23 cellular contexts compared by ENCODE assay signal in the genomic region with DNA sequence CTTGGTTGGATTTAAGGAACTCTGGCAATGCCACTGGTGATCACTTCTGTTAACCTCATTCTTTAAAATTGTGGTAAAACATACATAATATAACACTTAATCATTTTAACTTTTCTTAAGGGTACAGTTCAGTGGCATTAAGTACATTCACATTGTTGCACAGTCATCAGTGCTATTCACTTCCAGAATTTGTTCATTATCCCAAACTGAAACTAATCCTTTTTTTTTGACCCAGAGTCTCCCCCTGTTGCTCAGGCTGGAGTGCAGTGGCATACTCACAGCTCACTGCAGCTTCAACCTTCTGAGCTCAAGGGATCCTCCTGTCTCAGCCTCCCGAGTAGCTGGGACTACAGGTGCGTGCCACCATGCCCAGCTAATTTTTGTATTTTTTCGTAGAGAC. TPM values are rescaled to one million over a fixed set of nuclear protein-coding genes. Genes with fewer than 3 reads are reported as not detected.
A peak's percentile ranks its signal among the peaks of the same experiment; 100 is the strongest.
DNase-seq lines count a peak whose midpoint lies in the region; ATAC-seq, FAIRE-seq and TF ChIP-seq lines count a peak whose summit lies in the region.
"Had no signal": no experiment of that assay in that cellular context is flagged by ENCODE, and none has a peak within 500 bp of the region (broad histone marks: within the 10 kb centered on the region; RNA-seq: fewer than 3 reads in every experiment).

No MANE protein-coding gene starts in this region.

- WGBS in K562 (ENCODE audit: insufficient coverage, low coverage, missing lambda C conversion rate) = 12% methylated on average over 3 of the region's 3 CpGs

- H3K4me1 ChIP-seq in K562 (replicated peaks in 1 of 2; ENCODE audit: control insufficient read depth in 2 of 2, insufficient read depth in 2 of 2, low read length in 2 of 2) (no peaks in the 10 kb centered on the region; a peak in 1 of 5 replicates), osteoblast (ENCODE audit: insufficient read depth, low read length) (peaks cover 21% of the 10 kb centered on the region)
- H3K4me1 ChIP-seq: left ventricle myocardium inferior, testis had no signal

- H3K79me2 ChIP-seq in K562 (ENCODE audit: control insufficient read depth, insufficient read depth, low read length) (no peaks in the 10 kb centered on the region), osteoblast (ENCODE audit: insufficient read depth, low read length) (no peaks in the 10 kb centered on the region)

- ATAC-seq in K562 = 0 out of 3 replicates have a peak, but pooled peaks have one; percentile 24
- ATAC-seq: GM23338; naive thymus-derived CD8-positive, alpha-beta T cell; stimulated activated naive B cell treated with anti-CD40 and anti-IgM and Interleukin-4, amounts not matched to agents 10 μg/mL and 1 μg/mL and 100 μg/mL, for 72 hours had no signal

- H3K4me2 ChIP-seq in K562 (ENCODE audit: insufficient read depth, low read length) = no peak overlapping the region
- no peak overlapping the region for H3K4me2 ChIP-seq in osteoblast (ENCODE audit: insufficient read depth, low read length)
- H3K4me2 ChIP-seq: GM23338 had no signal

- no peak for TF ChIP-seq POLR2A in K562 (conservative IDR thresholded peaks at IDR 0.05)

- H3K27me3 ChIP-seq in BJ (ENCODE audit: control insufficient read depth, insufficient read depth, low read length) (peaks cover 1% of the 10 kb centered on the region), K562 (ENCODE audit: control insufficient read depth in 2 of 2, insufficient read depth in 2 of 2, low read length in 2 of 2) (peaks cover 2 to 4% of the 10 kb centered on the region in 2 experiments; a peak in 3 of 5 replicates), osteoblast (ENCODE audit: insufficient read depth, low read length) (no peaks in the 10 kb centered on the region)
- H3K27me3 ChIP-seq: testis, vagina had no signal

- no peak overlapping the region for H3K9ac ChIP-seq in K562 (ENCODE audit: insufficient read depth in 1 of 2, low read depth in 2 of 2, low read length in 2 of 2)

- FAIRE-seq in K562 (lab: Jason Lieb, UNC) = no peak
- FAIRE-seq: frontal cortex, islet of Langerhans had no signal

- no peaks in the 10 kb centered on the region for H3K36me3 ChIP-seq in BJ (ENCODE audit: control insufficient read depth, insufficient read depth, low read length)
- H3K36me3 ChIP-seq in K562 (ENCODE audit: control insufficient read depth, insufficient read depth, low read length) = no peaks in the 10 kb centered on the region
- H3K36me3 ChIP-seq in osteoblast (ENCODE audit: insufficient read depth, low read length) = no peaks in the 10 kb centered on the region
- H3K36me3 ChIP-seq: left ventricle myocardium inferior, vagina had no signal

- H2AFZ ChIP-seq in K562 (ENCODE audit: low read depth, low read length) (no peak overlapping the region), osteoblast (ENCODE audit: low read length) (no peak overlapping the region)

- no peaks in the 10 kb centered on the region for H4K20me1 ChIP-seq in K562 (replicated peaks; ENCODE audit: control insufficient read depth, insufficient read depth, low read length)
- no peaks in the 10 kb centered on the region for H4K20me1 ChIP-seq in osteoblast (ENCODE audit: insufficient read depth, low read length)

- no peak for TF ChIP-seq EP300 in K562 (IDR thresholded peaks at IDR 0.05; ENCODE audit: low read length)

- TF ChIP-seq CTCF in BJ (IDR thresholded peaks at IDR 0.05; ENCODE audit: insufficient read depth, low read depth, low read length) (0 out of 2 replicates have a peak, but pooled peaks have one; percentile 2), K562 (IDR thresholded peaks at IDR 0.05 in 2 of 3, conservative IDR thresholded peaks at IDR 0.05 in 1 of 3; ENCODE audit: insufficient read depth in 2 of 3, low read depth in 1 of 3, low read length in 3 of 3) (0 out of 6 replicates have a peak, but pooled peaks of 1 of the 3 experiments have one; percentile 3), osteoblast (IDR thresholded peaks at IDR 0.05; ENCODE audit: extremely low read depth, low read depth, low read length) (peak; percentile 7)

- POLR2A ChIA-PET in BJ (lab: Charles Lee) = no interaction called here
- POLR2A ChIA-PET in K562 (lab: Yijun Ruan, JAX) = interaction anchor here (0.6 to 0.7 kb wide), 2 partner anchors 44 to 673 kb away, joined by 3 to 4 read pairs; no protein-coding TSS in a partner anchor

- CTCF ChIA-PET in BJ (lab: Yijun Ruan, JAX) = interaction anchor here (3.8 to 6.4 kb wide), 2 partner anchors 10 kb away, joined by 26 to 50 read pairs; partner anchors contain the start of gene ELF5
- CTCF ChIA-PET in K562 (lab: Yijun Ruan, JAX; ENCODE audit: low intra/inter-chr PET ratio) = no interaction called here

- H3K27ac ChIP-seq in K562 (ENCODE audit: extremely low read depth, low read depth, low read length) (no peak overlapping the region), osteoblast (ENCODE audit: low read depth, low read length) (no peak overlapping the region)
- H3K27ac ChIP-seq: left ventricle myocardium inferior, testis, vagina, VCaP had no signal

- no TSS peak for BruUV-seq in K562 (replicated peaks; lab: Mats Ljungman, UMichigan)

- no peak for DNase-seq in BJ (ENCODE audit: low read depth)
- peak; percentile 15 for DNase-seq in KBM-7
- no peak for DNase-seq in K562 (ENCODE audit: extremely low read depth in 1 of 4, low spot score in 3 of 4)
- DNase-seq in osteoblast (ENCODE audit: insufficient read length, low spot score, missing footprints) = no peak
- no peak for DNase-seq in NCI-H2196 treated with DMSO at 0.1 percent for 48 hours (lab: John Stamatoyannopoulos, UW; ENCODE audit: unreplicated experiment)
- DNase-seq in RKO (ENCODE audit: low spot score) = no peak
- DNase-seq in dedifferentiated amniotic fluid mesenchymal stem cell (ENCODE audit: extremely low spot score) = no peak
- no peak for DNase-seq in dermis blood vessel endothelial cell
- DNase-seq: CD8-positive, alpha-beta memory T cell; central memory CD4-positive, alpha-beta T cell; GDM1; left ventricle myocardium inferior; naive thymus-derived CD8-positive, alpha-beta T cell; NCI-H69; stimulated activated CD4-positive, alpha-beta T cell treated with anti-CD3 and anti-CD28 coated beads, Interleukin-4, amount 100 ng/mL, for 24 hours; stimulated activated naive B cell treated with anti-CD40 and anti-IgM and Interleukin-4, amounts not matched to agents 10 μg/mL and 1 μg/mL and 100 μg/mL, for 72 hours; testis had no signal

- in situ Hi-C loops in KBM-7 (cut with MboI; ENCODE audit: low pct_unique_long_range_greater_than_20kb, low sequenced_read_pairs) (no loop called here), K562 (cut with MboI) (no loop called here)

- H3K9me1 ChIP-seq in K562 (ENCODE audit: control insufficient read depth, insufficient read depth, low read length) = no peaks in the 10 kb centered on the region

- intact Hi-C loops in K562 (cut with micrococcal nuclease) = no loop called here

- H3K9me3 ChIP-seq in K562 (replicated peaks; ENCODE audit: control insufficient read depth, insufficient read depth, low read depth, low read length) (no peaks in the 10 kb centered on the region), osteoblast (ENCODE audit: low read depth, low read length) (no peaks in the 10 kb centered on the region)
- H3K9me3 ChIP-seq: left ventricle myocardium inferior, testis, vagina had no signal

- H3K4me3 ChIP-seq in BJ (ENCODE audit: low read depth, low read length) (no peak overlapping the region), K562 (no peak overlapping the region), osteoblast (ENCODE audit: insufficient read depth, low read length) (no peak overlapping the region)
- H3K4me3 ChIP-seq: GM23338, left ventricle myocardium inferior, testis, vagina had no signal

- TF ChIP-seq RAD21 in K562 (CRISPR knock-in tag; conservative IDR thresholded peaks at IDR 0.05 in 1 of 2, IDR thresholded peaks at IDR 0.05 in 1 of 2) = 0 out of 4 replicates have a peak, but pooled peaks of 1 of the 2 experiments have one; percentile 7

TF ChIP-seq in K562, 482 proteins besides CTCF, POLR2A, EP300 and RAD21 (continues in another document):
- TF ChIP-seq, protein P1, sequence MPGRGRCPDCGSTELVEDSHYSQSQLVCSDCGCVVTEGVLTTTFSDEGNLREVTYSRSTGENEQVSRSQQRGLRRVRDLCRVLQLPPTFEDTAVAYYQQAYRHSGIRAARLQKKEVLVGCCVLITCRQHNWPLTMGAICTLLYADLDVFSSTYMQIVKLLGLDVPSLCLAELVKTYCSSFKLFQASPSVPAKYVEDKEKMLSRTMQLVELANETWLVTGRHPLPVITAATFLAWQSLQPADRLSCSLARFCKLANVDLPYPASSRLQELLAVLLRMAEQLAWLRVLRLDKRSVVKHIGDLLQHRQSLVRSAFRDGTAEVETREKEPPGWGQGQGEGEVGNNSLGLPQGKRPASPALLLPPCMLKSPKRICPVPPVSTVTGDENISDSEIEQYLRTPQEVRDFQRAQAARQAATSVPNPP (IDR thresholded peaks at IDR 0.05; ENCODE audit: borderline replicate concordance, insufficient read depth, insufficient read length) = no peak
- TF ChIP-seq RBM22 (IDR thresholded peaks at IDR 0.05; ENCODE audit: low read depth, low read length, poor library complexity, severe bottlenecking) = no peak
- no peak for TF ChIP-seq ILK (tag; IDR thresholded peaks at IDR 0.05; ENCODE audit: borderline replicate concordance, low read depth)
- no peak for TF ChIP-seq NFXL1 (CRISPR knock-in tag; IDR thresholded peaks at IDR 0.05)
- no peak for TF ChIP-seq KAT8 (IDR thresholded peaks at IDR 0.05; ENCODE audit: low read depth)
- peak; percentile 59; the same call in 1 of the 2 replicates for TF ChIP-seq MAFG (tag; conservative IDR thresholded peaks at IDR 0.05)

RNA-seq across cellular contexts. Expression of gene ELF5, which starts 10.6 kb away (rescaled TPM):
- polyA plus RNA-seq in BJ (2011; rRNA removed) (not detected in 2 replicates), K562 (2011; rRNA removed) (not detected in 2 replicates), K562 (2014; fragmentation: Illumina TruSeq; extraction: Trizol) (not detected in 2 replicates), K562 (2014; fragmentation: Nextera tagmentation; extraction: Ambion mirVana) (not detected), K562 (2014; rRNA removed) (not detected in 2 replicates)
- not detected in 2 replicates for polyA minus RNA-seq in BJ (2011; rRNA and poly(A)+ RNA removed)
- total RNA-seq in K562 (2011; cell fraction: chromatin; rRNA removed; ENCODE audit: low replicate concordance) = not detected in 2 replicates
- not detected in 2 replicates for total RNA-seq in K562 (2011; cell fraction: nucleolus; rRNA removed)
- total RNA-seq in K562 (2011; cell fraction: nucleoplasm; rRNA removed) = not detected in 2 replicates
- total RNA-seq in K562 (2014; rRNA removed) (not detected in 2 replicates), K562 (2014; rRNA removed; fragmentation: Illumina TruSeq; extraction: Trizol) (not detected in 2 replicates), K562 (2015; rRNA removed; fragmentation: Illumina TruSeq; extraction: Trizol) (not detected in 2 replicates), K562 (2021) (not detected in 2 replicates), osteoblast (under 0.01 TPM in 1 of 2 replicates, not detected in the other), dermis blood vessel endothelial cell (not detected in 2 replicates)
- not detected in 2 replicates for polyA plus RNA-seq in K562 (2011; cell fraction: cytosol; rRNA removed)
- polyA plus RNA-seq in K562 (2011; cell fraction: nucleus; rRNA removed) = not detected in 2 replicates
- not detected in 2 replicates for polyA plus RNA-seq in K562 (2012)
- not detected in 2 replicates for polyA minus RNA-seq in K562 (2011; rRNA and poly(A)+ RNA removed)
- polyA minus RNA-seq in K562 (2011; cell fraction: cytosol; rRNA and poly(A)+ RNA removed) = not detected in 2 replicates
- not detected in 2 replicates for polyA minus RNA-seq in K562 (2011; cell fraction: nucleus; rRNA and poly(A)+ RNA removed)
- total RNA-seq: CD8-positive, alpha-beta memory T cell; frontal cortex; GM23338; left ventricle myocardium inferior; naive thymus-derived CD8-positive, alpha-beta T cell; osteocyte; vagina had no signal
- polyA plus RNA-seq: CD8-positive, alpha-beta memory T cell; GM23338; naive thymus-derived CD8-positive, alpha-beta T cell had no signal
